10 cellular contexts compared by ENCODE assay signal in genomic region chr17:4483012-4483840, GRCh38. TPM values are rescaled to one million over a fixed set of nuclear protein-coding genes. Genes with fewer than 3 reads are reported as not detected.
DNase-seq lines count a peak whose midpoint lies in the region; ATAC-seq and TF ChIP-seq lines count a peak whose summit lies in the region.
"Had no signal": no experiment of that assay in that cellular context is flagged by ENCODE, and none has a peak within 500 bp of the region (broad histone marks: within the 10 kb centered on the region; RNA-seq: fewer than 3 reads in every experiment).

No MANE protein-coding gene starts in this region.

- peaks cover 0 to 1% (median 0%) of the 10 kb centered on the region in 7 donors for H3K9me3 Mint-ChIP-seq in CD14-positive monocyte

- peaks cover 0 to 4% (median 0%) of the 10 kb centered on the region in 3 donors for H3K27me3 Mint-ChIP-seq in CD14-positive monocyte (ENCODE audit: low read depth in 3 of 3)

- 75% methylated on average over 13 of the region's 13 CpGs for WGBS in liver

- peak; percentile 93 for ATAC-seq in HCT116

- no peaks in the 10 kb centered on the region for H3K9me2 ChIP-seq in HCT116 (ENCODE audit: insufficient read depth)

- H3K36me3 ChIP-seq in HCT116 (ENCODE audit: control insufficient read depth in 1 of 2, insufficient read depth in 2 of 2, low read length in 2 of 2) (no peaks in the 10 kb centered on the region), liver (ENCODE audit: control insufficient read depth in 4 of 4, insufficient read depth in 3 of 4, low read depth in 1 of 4, low read length in 3 of 4) (peaks cover 0 to 5% (median 0%) of the 10 kb centered on the region in 4 donors)
- H3K36me3 ChIP-seq: HAP-1 had no signal

- peak overlapping the region; percentile 81 for H3K4me2 ChIP-seq in HCT116 (ENCODE audit: low read length)

- H3K9ac ChIP-seq in HCT116 (ENCODE audit: low read length), result peak overlapping the region; percentile 65
- no peak overlapping the region for H3K9ac ChIP-seq in liver (ENCODE audit: low read depth in 1 of 2, low read length in 2 of 2)

- H3K4me3 Mint-ChIP-seq in CD14-positive monocyte, result no peak overlapping the region

- RAD21 ChIA-PET in HCT116 (lab: Charles Lee; ENCODE audit: low non-redundant PET in 1 of 2, low total read pairs in 2 of 2, uncharacterized antibody in 2 of 2, unreplicated experiment in 2 of 2), result no interaction called here

- TF ChIP-seq RAD21 in HCT116 (IDR thresholded peaks at IDR 0.05; ENCODE audit: low read depth) (no peak), liver (IDR thresholded peaks at IDR 0.05) (no peak)

- DNase-seq in A172 (ENCODE audit: low spot score) (peak; percentile 89), HCT116 (ENCODE audit: low read depth, low spot score) (peak; percentile 84), astrocyte of the hippocampus (ENCODE audit: low read depth, low spot score) (peak; percentile 71), CD14-positive monocyte (ENCODE audit: low spot score) (no peak), GDM1 (lab: John Stamatoyannopoulos, UW) (no peak), T-helper 9 cell (no peak), NOMO-1 treated with dmso at 0.1 percent for 144 hours (lab: John Stamatoyannopoulos, UW; ENCODE audit: unreplicated experiment) (no peak)

- CTCF ChIA-PET in HCT116 (lab: Charles Lee), result no interaction called here

- intact Hi-C loops in HCT116 (cut with micrococcal nuclease) (no loop called here), CD14-positive monocyte (cut with micrococcal nuclease) (no loop called here)

- no peak overlapping the region for H2AFZ ChIP-seq in HCT116 (ENCODE audit: low read depth, low read length, poor library complexity, severe bottlenecking)

- TF ChIP-seq CTCF in HCT116 (IDR thresholded peaks at IDR 0.05 in 2 of 3, conservative IDR thresholded peaks at IDR 0.05 in 1 of 3; ENCODE audit: borderline replicate concordance in 1 of 3, insufficient read depth in 1 of 3, low read depth in 2 of 3, low read length in 2 of 3) (no peak), liver (IDR thresholded peaks at IDR 0.05; ENCODE audit: low read depth, low read length, missing input control) (no peak), CD14-positive monocyte (IDR thresholded peaks at IDR 0.05) (no peak)

- peaks cover 2 to 13% of the 10 kb centered on the region in 2 donors for H3K36me3 Mint-ChIP-seq in CD14-positive monocyte

- H3K27ac ChIP-seq in HCT116 (ENCODE audit: low read depth, low read length) (peak overlapping the region; percentile 75), liver (ENCODE audit: low read depth in 1 of 2, low read length in 2 of 2) (peak overlapping the region in 1 of 2 donors; percentile 18)

- H3K9me3 ChIP-seq in HCT116 (ENCODE audit: control insufficient read depth in 1 of 2, insufficient read depth in 1 of 2, low read depth in 1 of 2, low read length in 2 of 2) (no peaks in the 10 kb centered on the region), liver (ENCODE audit: control insufficient read depth in 4 of 4, low read length in 3 of 4) (no peaks in the 10 kb centered on the region)
- H3K9me3 ChIP-seq: HAP-1 had no signal

- peak overlapping the region; percentile 17 to 45 for H3K4me3 ChIP-seq in HCT116 (replicated peaks in 1 of 2; ENCODE audit: low read depth in 1 of 2, low read length in 2 of 2)
- no peak overlapping the region for H3K4me3 ChIP-seq in liver (ENCODE audit: low read depth in 1 of 3, low read length in 3 of 3)
- H3K4me3 ChIP-seq: HAP-1 had no signal

- H3K27me3 ChIP-seq in HCT116 (ENCODE audit: insufficient read depth, low read length), result no peaks in the 10 kb centered on the region
- H3K27me3 ChIP-seq in liver (ENCODE audit: control insufficient read depth in 4 of 4, insufficient read depth in 4 of 4, low read length in 3 of 4), result no peaks in the 10 kb centered on the region

- H3K4me1 ChIP-seq in HCT116 (ENCODE audit: control insufficient read depth in 1 of 2, insufficient read depth in 2 of 2, low read length in 2 of 2) (peaks cover 17 to 35% of the 10 kb centered on the region in 2 experiments), liver (ENCODE audit: control insufficient read depth in 4 of 4, insufficient read depth in 4 of 4, low read length in 3 of 4) (peaks cover 0 to 22% (median 11%) of the 10 kb centered on the region in 4 donors)
- H3K4me1 ChIP-seq: HAP-1 had no signal

- BruUV-seq in HCT116 (replicated peaks; lab: Mats Ljungman, UMichigan), result no TSS peak

- H3K79me2 ChIP-seq in HCT116 (ENCODE audit: insufficient read depth, low read length), result no peaks in the 10 kb centered on the region

- POLR2A ChIA-PET in HCT116 (lab: Charles Lee), result no interaction called here

- TF ChIP-seq POLR2A in HCT116 (IDR thresholded peaks at IDR 0.05; ENCODE audit: borderline replicate concordance, extremely low read depth, insufficient read depth, insufficient read length), result no peak

- H3K4me1 Mint-ChIP-seq in CD14-positive monocyte, result peaks cover 51% of the 10 kb centered on the region

- H3K27ac Mint-ChIP-seq in CD14-positive monocyte, result peak overlapping the region in 2 of 7 donors; percentile 17 to 42

- no peaks in the 10 kb centered on the region for H4K20me1 ChIP-seq in HCT116 (ENCODE audit: insufficient read depth)

TF ChIP-seq in HCT116, 20 proteins besides CTCF, POLR2A, EP300 and RAD21 (continues in another document):
- TF ChIP-seq ZFX (IDR thresholded peaks at IDR 0.05), result no peak
- TF ChIP-seq SP1 (IDR thresholded peaks at IDR 0.05; ENCODE audit: low read depth), result peak; percentile 84
- peak; percentile 45 for TF ChIP-seq POLR2AphosphoS5 (IDR thresholded peaks at IDR 0.05; ENCODE audit: low read depth, low read length)
- peak; percentile 7 for TF ChIP-seq YY1 (IDR thresholded peaks at IDR 0.05; ENCODE audit: extremely low read depth, insufficient replicate concordance, low read depth, low read length)
- peak; percentile 97 for TF ChIP-seq FOSL1 (IDR thresholded peaks at IDR 0.05; ENCODE audit: low read depth)
- no peak for TF ChIP-seq ATF3 (IDR thresholded peaks at IDR 0.05)
- TF ChIP-seq CBX3 (IDR thresholded peaks at IDR 0.05; ENCODE audit: low read depth), result no peak
- peak; percentile 78; the same call in 1 of the 2 replicates for TF ChIP-seq MAX (IDR thresholded peaks at IDR 0.05)
- TF ChIP-seq JUND (IDR thresholded peaks at IDR 0.05), result peak; percentile 99

TF ChIP-seq in liver, 16 proteins besides CTCF, POLR2A, EP300 and RAD21:
- no peak for TF ChIP-seq HNF4A (conservative IDR thresholded peaks at IDR 0.05)
- TF ChIP-seq FOXA2 (IDR thresholded peaks at IDR 0.05), result peak; percentile 20
- TF ChIP-seq GABPA (IDR thresholded peaks at IDR 0.05 in 1 of 2, conservative IDR thresholded peaks at IDR 0.05 in 1 of 2), result no peak

RNA-seq across cellular contexts. Expression of gene SPNS2, which starts 15.5 kb away (rescaled TPM):
- total RNA-seq in A172 (2014; rRNA removed; shearing (Covaris generic)), result 28.3 and 28.5 TPM in 2 replicates
- total RNA-seq in HCT116 (2021; ENCODE audit: unreplicated experiment) (1.6 TPM), liver (1 to 10 TPM; 4.9 to 9.0 TPM)
- 4.5 and 5.8 TPM in 2 replicates for polyA plus RNA-seq in HCT116 (2012)
- polyA plus RNA-seq in liver (1 to 10 TPM; 4.0 to 5.6 TPM), CD14-positive monocyte (under 1 TPM in 1 of 2 donors, not detected in 1; 0.33 TPM)
- polyA plus RNA-seq: BJ had no signal

RNA-seq across cellular contexts. Expression of gene SPNS3, which starts 49.5 kb away (rescaled TPM):
- total RNA-seq in A172 (2014; rRNA removed; shearing (Covaris generic)), result 1.1 and 1.8 TPM in 2 replicates
- total RNA-seq in HCT116 (2021; ENCODE audit: unreplicated experiment) (0.37 TPM), liver (1 to 10 TPM in 1 of 2 donors, under 1 TPM in 1; 0.17 to 2.3 TPM)
- 1.1 and 1.2 TPM in 2 replicates for polyA plus RNA-seq in HCT116 (2012)
- polyA plus RNA-seq in liver (under 1 TPM; 0.16 to 0.32 TPM), CD14-positive monocyte (1 to 10 TPM; 2.3 to 4.5 TPM)
- polyA plus RNA-seq: BJ had no signal

Comparison
In these comparisons a context has a peak if more than half of its experiments do, and no peak if none do; other contexts are left out.
1. DNase-seq: peak in A172 (single experiment), HCT116 (single experiment) and astrocyte of the hippocampus (single experiment); none in CD14-positive monocyte (single experiment), GDM1 (single experiment), T-helper 9 cell (single experiment) and NOMO-1 treated with dmso at 0.1 percent for 144 hours (single experiment).
2. H3K4me3 ChIP-seq: peak in HCT116 (2 of 2); none in liver (0 of 3).